In genomic region chr3:149670742-149671492, GRCh38 we compare ENCODE assay signal across 1 cellular context.
TF ChIP-seq lines count a peak whose summit lies in the region.

No MANE protein-coding gene starts in this region.

TF ChIP-seq in GM12878, 131 proteins besides CTCF, POLR2A, EP300 and RAD21 (continued from another document):
- no peak for TF ChIP-seq ZBTB11 (CRISPR knock-in tag; IDR thresholded peaks at IDR 0.05)
- no peak for TF ChIP-seq ZNF274 (IDR thresholded peaks at IDR 0.05; ENCODE audit: insufficient read depth, insufficient read length)
- TF ChIP-seq SRF (IDR thresholded peaks at IDR 0.05; ENCODE audit: low read depth in 2 of 2, low read length in 2 of 2) = no peak
- TF ChIP-seq TCF7 (IDR thresholded peaks at IDR 0.05; ENCODE audit: borderline replicate concordance) = no peak
- peak; percentile 83; the same call in 1 of the 3 replicates for TF ChIP-seq POU2F2 (IDR thresholded peaks at IDR 0.05; ENCODE audit: borderline replicate concordance, low read depth, low read length)
- no peak for TF ChIP-seq BRCA1 (IDR thresholded peaks at IDR 0.05; ENCODE audit: low read depth, low read length)
- peak; percentile 54; the same call in 1 of the 2 replicates for TF ChIP-seq ZNF24 (IDR thresholded peaks at IDR 0.05)
- TF ChIP-seq BCL3 (IDR thresholded peaks at IDR 0.05; ENCODE audit: borderline replicate concordance, insufficient read depth, low read depth, low read length, poor library complexity, severe bottlenecking) = no peak
- TF ChIP-seq RCOR1 (conservative IDR thresholded peaks at IDR 0.05; ENCODE audit: low read depth, low read length) = no peak
